Comparison of ENCODE assay signal across 12 cellular contexts in genomic region chr7:28207486-28208158, GRCh38.
DNase-seq lines count a peak whose midpoint lies in the region; ATAC-seq lines count a peak whose summit lies in the region.
"Had no signal": no experiment of that assay in that cellular context is flagged by ENCODE, and none has a peak within 500 bp of the region (broad histone marks: within the 10 kb centered on the region; RNA-seq: fewer than 3 reads in every experiment).

No MANE protein-coding gene starts in this region.

- H3K27me3 ChIP-seq in BLaER1 treated with 17β-estradiol and CSF1 and Interleukin-3, amounts not matched to agents 10 nM and 100 nM: no peaks in the 10 kb centered on the region
- H3K27me3 ChIP-seq: dorsolateral prefrontal cortex, neural progenitor cell had no signal

- H3K4me2 ChIP-seq in BLaER1 treated with 17β-estradiol and CSF1 and Interleukin-3, amounts not matched to agents 10 nM and 100 nM: peak overlapping the region; percentile 16 to 55 (median 42); a peak in 21 of 22 replicates
- H3K4me2 ChIP-seq: neural progenitor cell had no signal

- H3K4me1 Mint-ChIP-seq in effector memory CD8-positive, alpha-beta T cell (ENCODE audit: low read depth in 2 of 2): peaks cover 10 to 24% of the 10 kb centered on the region in 2 donors
- H3K4me1 Mint-ChIP-seq: neural progenitor cell had no signal

- H3K9me3 ChIP-seq in BLaER1 treated with 17β-estradiol and CSF1 and Interleukin-3, amounts not matched to agents 10 nM and 100 nM (replicated peaks in 1 of 11): peaks cover 6 to 20% (median 14%) of the 10 kb centered on the region in 11 experiments; a peak in 15 of 22 replicates

- H3K9me3 Mint-ChIP-seq in effector memory CD8-positive, alpha-beta T cell: peaks cover 5 to 16% of the 10 kb centered on the region in 2 donors
- H3K9me3 Mint-ChIP-seq: neural progenitor cell had no signal

- DNase-seq in NOMO-1 treated with DMSO at 0.1 percent for 48 hours (lab: John Stamatoyannopoulos, UW; ENCODE audit: unreplicated experiment) (peak; percentile 28), NCI-H2081 (lab: John Stamatoyannopoulos, UW) (no peak), HuH-7.5 (ENCODE audit: low spot score) (no peak)
- DNase-seq in effector memory CD8-positive, alpha-beta T cell: no peak
- DNase-seq: activated CD8-positive, alpha-beta memory T cell treated with anti-CD3 and anti-CD28 coated beads, Interleukin-2, amount 50 U/mL, for 4 hours; dorsolateral prefrontal cortex; stimulated activated CD4-positive, alpha-beta T cell treated with anti-CD3 and anti-CD28 coated beads, Interleukin-1b, Interleukin-23, amount 100 ng/mL, for 48 hours had no signal

- no peaks in the 10 kb centered on the region for H3K27me3 Mint-ChIP-seq in effector memory CD8-positive, alpha-beta T cell

- H3K9ac ChIP-seq in BLaER1 treated with 17β-estradiol and CSF1 and Interleukin-3, amounts not matched to agents 10 nM and 100 nM: no peak overlapping the region
- H3K9ac ChIP-seq: neural progenitor cell had no signal

- no peak overlapping the region; a peak in 1 of 20 replicates for H3K4me3 ChIP-seq in BLaER1 treated with 17β-estradiol and CSF1 and Interleukin-3, amounts not matched to agents 10 nM and 100 nM
- H3K4me3 ChIP-seq: dorsolateral prefrontal cortex, neural progenitor cell had no signal

- H3K27ac Mint-ChIP-seq in effector memory CD8-positive, alpha-beta T cell: peak overlapping the region in 1 of 2 donors; percentile 4
- H3K27ac Mint-ChIP-seq: neural progenitor cell had no signal

- no peaks in the 10 kb centered on the region for H3K36me3 Mint-ChIP-seq in effector memory CD8-positive, alpha-beta T cell (ENCODE audit: insufficient read depth)
- H3K36me3 Mint-ChIP-seq: neural progenitor cell had no signal

- H4K20me1 ChIP-seq in BLaER1 treated with 17β-estradiol and CSF1 and Interleukin-3, amounts not matched to agents 10 nM and 100 nM: no peaks in the 10 kb centered on the region

- peak overlapping the region in 1 of 2 donors; percentile 27 for H3K4me3 Mint-ChIP-seq in effector memory CD8-positive, alpha-beta T cell
- H3K4me3 Mint-ChIP-seq: neural progenitor cell had no signal

- no peaks in the 10 kb centered on the region for H3K36me3 ChIP-seq in BLaER1 treated with 17β-estradiol and CSF1 and Interleukin-3, amounts not matched to agents 10 nM and 100 nM
- H3K36me3 ChIP-seq: neural progenitor cell had no signal

- peaks cover 10 to 14% (median 12%) of the 10 kb centered on the region in 10 experiments; a peak in 17 of 20 replicates for H3K4me1 ChIP-seq in BLaER1 treated with 17β-estradiol and CSF1 and Interleukin-3, amounts not matched to agents 10 nM and 100 nM
- H3K4me1 ChIP-seq: neural progenitor cell had no signal

- ATAC-seq in GM21447 (IDR thresholded peaks at IDR 0.05; ENCODE audit: unreplicated experiment): peak; percentile 73
- peak; percentile 33 for ATAC-seq in effector memory CD8-positive, alpha-beta T cell (replicated peaks)
- no peak for ATAC-seq in GM18867 (IDR thresholded peaks at IDR 0.05; ENCODE audit: unreplicated experiment)
- ATAC-seq in HG03025 (IDR thresholded peaks at IDR 0.05; ENCODE audit: low FRiP score, unreplicated experiment): no peak

- H3K27ac ChIP-seq in BLaER1 treated with 17β-estradiol and CSF1 and Interleukin-3, amounts not matched to agents 10 nM and 100 nM: no peak overlapping the region
- H3K27ac ChIP-seq: dorsolateral prefrontal cortex, neural progenitor cell had no signal

Comparison
In these comparisons a context has a peak if more than half of its experiments do, and no peak if none do; other contexts are left out.
1. ATAC-seq: peak in GM21447 (single experiment) and effector memory CD8-positive, alpha-beta T cell (single experiment); none in GM18867 (single experiment) and HG03025 (single experiment).